Comparison of ENCODE assay signal across 23 cellular contexts in the genomic region with DNA sequence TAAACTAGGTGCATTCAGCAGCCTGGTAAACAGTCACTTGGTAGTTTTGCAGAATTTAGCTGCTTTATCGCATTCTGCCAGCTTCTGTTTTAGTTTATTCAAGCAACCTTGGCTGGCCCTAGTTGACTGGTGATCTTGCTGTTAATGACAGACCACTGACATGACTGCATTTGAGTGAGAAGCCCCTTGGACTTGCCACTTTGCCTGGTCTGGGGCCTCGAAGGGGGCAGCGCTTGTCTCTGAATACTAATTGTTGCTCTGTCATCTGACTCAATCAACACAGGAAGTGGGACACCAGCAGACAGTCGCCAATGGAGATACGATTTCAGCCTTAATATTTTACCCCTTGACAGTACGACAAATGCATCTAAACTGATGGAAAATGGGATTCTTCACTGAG.
"Had no signal": no experiment of that assay in that cellular context is flagged by ENCODE, and none has a peak within 500 bp of the region (broad histone marks: within the 10 kb centered on the region; RNA-seq: fewer than 3 reads in every experiment).

No MANE protein-coding gene starts in this region.

- DNase-seq: natural killer cell; nucleus accumbens; pancreas; right cardiac atrium; right lobe of liver; sigmoid colon; small intestine; stimulated activated CD4-positive, alpha-beta T cell treated with anti-CD3 and anti-CD28 coated beads, Interleukin-15, amount 100 ng/mL, for 24 hours; stimulated activated CD4-positive, alpha-beta T cell treated with anti-CD3 and anti-CD28 coated beads, Interleukin-2, amount 100 ng/mL, for 24 hours; stimulated activated CD4-positive, alpha-beta T cell treated with anti-CD3 and anti-CD28 coated beads, Interleukin-2, amount 100 ng/mL, for 48 hours; stimulated activated CD4-positive, alpha-beta T cell treated with anti-CD3 and anti-CD28 coated beads, Interleukin-4, amount 100 ng/mL, for 24 hours; stimulated activated naive B cell treated with anti-CD40 and anti-IgM and Interleukin-4, amounts not matched to agents 10 μg/mL and 1 μg/mL and 100 μg/mL, for 72 hours; stimulated activated naive CD4-positive, alpha-beta T cell treated with Interleukin-2 at 50 U/mL for 16 hours; stomach; thyroid gland had no signal

- H3K9ac ChIP-seq: neural progenitor cell had no signal

- H3K27ac ChIP-seq: neural progenitor cell, neutrophil, pancreas, prostate gland, right lobe of liver, sigmoid colon, stomach, thoracic aorta, thyroid gland, tibial nerve, upper lobe of left lung, vagina had no signal

- H3K36me3 ChIP-seq: neural progenitor cell, neutrophil, pancreas, prostate gland, right lobe of liver, sigmoid colon, stomach, thoracic aorta, thyroid gland, tibial nerve, upper lobe of left lung, vagina had no signal

- H2AFZ ChIP-seq: neural progenitor cell had no signal

- H3K4me1 ChIP-seq: neural progenitor cell, pancreas, prostate gland, right lobe of liver, sigmoid colon, stomach, thyroid gland, tibial nerve, upper lobe of left lung, vagina had no signal

- H3K27me3 ChIP-seq: neural progenitor cell, neutrophil, pancreas, right lobe of liver, sigmoid colon, thyroid gland, tibial nerve, upper lobe of left lung, vagina had no signal

- ATAC-seq: natural killer cell; pancreas; right cardiac atrium; right lobe of liver; stimulated activated effector memory CD8-positive, alpha-beta T cell treated with anti-CD3 and anti-CD28 coated beads, Interleukin-12 subunit alpha, Interleukin-12 subunit beta, amount 100 ng/mL, for 72 hours; stimulated activated naive B cell treated with anti-CD40 and anti-IgM and Interleukin-4, amounts not matched to agents 10 μg/mL and 1 μg/mL and 100 μg/mL, for 72 hours had no signal

- H3K4me2 ChIP-seq: neural progenitor cell had no signal

- H3K4me3 ChIP-seq: neural progenitor cell, pancreas, prostate gland, right lobe of liver, sigmoid colon, stomach, thoracic aorta, thyroid gland, tibial nerve, upper lobe of left lung, vagina had no signal

- H3K9me3 ChIP-seq: neutrophil, pancreas, prostate gland, right lobe of liver, sigmoid colon, stomach, thoracic aorta, thyroid gland, tibial nerve, upper lobe of left lung, vagina had no signal
